1 cellular context compared by ENCODE assay signal in genomic region chrX:45758738-45759397, GRCh38.
TF ChIP-seq lines count a peak whose summit lies in the region.

No MANE protein-coding gene starts in this region.

TF ChIP-seq in SK-N-SH, 30 proteins besides CTCF, POLR2A, EP300 and RAD21 (continued from another document):
- TF ChIP-seq IRF3 (IDR thresholded peaks at IDR 0.05; ENCODE audit: low read depth, low read length) (no peak), JUND (IDR thresholded peaks at IDR 0.05) (peak; percentile 12; the same call in 1 of the 2 replicates), USF1 (IDR thresholded peaks at IDR 0.05; ENCODE audit: borderline replicate concordance, low read depth) (0 out of 2 replicates have a peak, but pooled peaks have one; percentile 2), PBX3 (IDR thresholded peaks at IDR 0.05) (no peak; the same call in 1 of the 2 replicates), ZBTB33 (IDR thresholded peaks at IDR 0.05; ENCODE audit: borderline replicate concordance, low read depth) (no peak), MAX (IDR thresholded peaks at IDR 0.05; ENCODE audit: low read depth) (no peak), NRF1 (IDR thresholded peaks at IDR 0.05; ENCODE audit: low read depth, low read length) (no peak)
